In the genomic region with DNA sequence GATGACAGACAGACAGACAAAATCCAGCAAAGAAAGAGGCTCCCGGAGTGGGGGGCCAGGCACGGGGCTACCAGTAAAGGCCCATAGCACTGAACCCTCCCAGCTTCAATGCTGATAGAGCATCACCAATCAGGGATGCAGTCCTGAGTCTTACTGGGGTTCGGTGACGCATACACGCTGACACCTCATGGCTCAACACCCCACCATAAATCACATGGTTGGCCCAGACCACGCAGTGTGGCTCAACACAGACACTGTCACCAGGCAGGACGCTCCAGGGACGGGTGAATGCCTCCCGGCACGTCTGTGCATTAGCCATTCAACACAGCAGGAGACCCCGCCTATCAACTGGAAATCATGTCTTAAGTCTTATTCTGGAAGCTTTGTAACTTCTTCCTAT, we compare ENCODE assay signal across 23 cellular contexts. TPM values are rescaled to one million over a fixed set of nuclear protein-coding genes. Genes with fewer than 3 reads are reported as not detected.
"Had no signal": no experiment of that assay in that cellular context is flagged by ENCODE, and none has a peak within 500 bp of the region (broad histone marks: within the 10 kb centered on the region; RNA-seq: fewer than 3 reads in every experiment).

No MANE protein-coding gene starts in this region.

- H3K4me3 ChIP-seq: MG63, SJSA1 had no signal

- H3K4me1 ChIP-seq: SJSA1 had no signal

- H3K27me3 ChIP-seq: MG63 had no signal

- H3K27ac ChIP-seq: SJSA1 had no signal

- H3K9me3 ChIP-seq: MG63, SJSA1, SK-N-SH had no signal

- FAIRE-seq: RCC 7860 had no signal

- DNase-seq: Karpas-422, KG1, MG63, NCI-H1092, NCI-H1105 treated with DMSO at 0.1 percent for 48 hours, NCI-H1436, NCI-H187, NCI-H2029, NCI-H2081 treated with DMSO at 0.1 percent for 48 hours, NCI-H2171, NCI-H226, NCI-H446, NCI-H510A, NCI-H524 treated with DMSO at 0.1 percent for 48 hours, NCI-H69, NCI-H774, SIG-M5, SK-N-SH, T-helper 1 cell had no signal

- ATAC-seq: Right ventricle myocardium inferior had no signal

- H3K9ac ChIP-seq: SK-N-SH had no signal

- H3K36me3 ChIP-seq: MG63, SJSA1 had no signal

- H3K4me2 ChIP-seq: SK-N-SH had no signal

RNA-seq across cellular contexts. Expression of gene NECAB2, which starts 35.0 kb away (rescaled TPM):
- total RNA-seq: HT1080, SJSA1 had no signal

RNA-seq across cellular contexts. Expression of gene SLC38A8, which starts 39.6 kb away (rescaled TPM):
- total RNA-seq: HT1080, SJSA1 had no signal
- polyA plus RNA-seq: SK-N-SH had no signal
